ENCODE assay signal across 8 cellular contexts in genomic region chr16:20740007-20740883, GRCh38. TPM values are rescaled to one million over a fixed set of nuclear protein-coding genes. Genes with fewer than 3 reads are reported as not detected.
DNase-seq lines count a peak whose midpoint lies in the region; ATAC-seq and TF ChIP-seq lines count a peak whose summit lies in the region.

No MANE protein-coding gene starts in this region.

- DNase-seq in AG10803 (ENCODE audit: low read depth) (peak; percentile 3), H9 (no peak), WERI-Rb-1 (no peak), fibroblast of the aortic adventitia (ENCODE audit: low read depth) (peak; percentile 5), psoas muscle (no peak), superior temporal gyrus (ENCODE audit: extremely low spot score) (no peak), NCI-H2227 (lab: John Stamatoyannopoulos, UW; ENCODE audit: unreplicated experiment) (no peak), NCI-H226 (no peak)

- no CpG with 5 or more reads among the region's 11 CpGs for WGBS in H9 (ENCODE audit: extremely low coverage, insufficient read length, low lambda C conversion rate)
- 34 to 47% (median 35%) methylated on average over 11 of the region's 11 CpGs for WGBS in psoas muscle, 3 donors

- H3K9me3 ChIP-seq in H9 (ENCODE audit: control insufficient read depth, low read depth, low read length), result no peaks in the 10 kb centered on the region
- peaks cover 3% of the 10 kb centered on the region for H3K9me3 ChIP-seq in WERI-Rb-1 (ENCODE audit: severe bottlenecking)
- H3K9me3 ChIP-seq in psoas muscle, result no peaks in the 10 kb centered on the region

- H3K4me3 ChIP-seq in AG10803 (ENCODE audit: low read length) (peak overlapping the region; percentile 100), WERI-Rb-1 (ENCODE audit: low read depth, low read length) (peak overlapping the region; percentile 76), fibroblast of the aortic adventitia (ENCODE audit: low read depth, low read length) (peak overlapping the region; percentile 100), psoas muscle (peak overlapping the region; percentile 95)

- H2AK5ac ChIP-seq in H9 (ENCODE audit: insufficient read length, low read length), result no peak overlapping the region

- H3K27me3 ChIP-seq in H9 (ENCODE audit: insufficient read depth, low read length), result no peaks in the 10 kb centered on the region
- H3K27me3 ChIP-seq in WERI-Rb-1 (ENCODE audit: insufficient read depth, low read depth, severe bottlenecking), result no peaks in the 10 kb centered on the region
- no peaks in the 10 kb centered on the region for H3K27me3 ChIP-seq in psoas muscle (ENCODE audit: insufficient read depth in 3 of 3, low read length in 2 of 3)

- H4K8ac ChIP-seq in H9 (replicated peaks; ENCODE audit: insufficient read length, low read depth, low read length), result no peak overlapping the region

- peaks cover 7 to 8% of the 10 kb centered on the region in 2 experiments for H3K4me1 Mint-ChIP-seq in H9

- H3K18ac ChIP-seq in H9 (ENCODE audit: insufficient read length, low read depth, low read length), result no peak overlapping the region

- H3K27ac ChIP-seq in H9 (ENCODE audit: insufficient read length, low read depth, low read length) (no peak overlapping the region), WERI-Rb-1 (peak overlapping the region; percentile 91; the same call in 1 of the 2 replicates), psoas muscle (peak overlapping the region; percentile 98)

- intact Hi-C loops in psoas muscle (cut with DNase I), result loop anchor here in 1 of 2 donors (5.0 kb wide), 1 partner anchor 67 kb away; the partner anchor contains the start of genes ERI2 and REXO5

- H3K79me2 ChIP-seq in H9 (ENCODE audit: insufficient read depth, low read length), result peaks cover 9% of the 10 kb centered on the region; the same call in 1 of the 2 replicates

- H2AFZ ChIP-seq in H9 (ENCODE audit: low read length), result no peak overlapping the region

- H3K4ac ChIP-seq in H9 (ENCODE audit: low read depth, low read length), result no peak overlapping the region

- no peaks in the 10 kb centered on the region; the same call in 1 of the 2 replicates for H3K27me3 Mint-ChIP-seq in H9 (ENCODE audit: low read depth)

- TF ChIP-seq CTCF in AG10803 (conservative IDR thresholded peaks at IDR 0.05; ENCODE audit: low read length), result peak; percentile 42
- TF ChIP-seq CTCF in H9 (conservative IDR thresholded peaks at IDR 0.05), result peak; percentile 46; the same call in 2 of the 3 replicates
- 0 out of 2 replicates have a peak, but pooled peaks have one; percentile 12 for TF ChIP-seq CTCF in WERI-Rb-1 (IDR thresholded peaks at IDR 0.05; ENCODE audit: low read depth, low read length)
- peak; percentile 51 for TF ChIP-seq CTCF in fibroblast of the aortic adventitia (IDR thresholded peaks at IDR 0.05; ENCODE audit: insufficient read depth, low read length)
- peak; percentile 22 for TF ChIP-seq CTCF in psoas muscle (IDR thresholded peaks at IDR 0.05)

- H3K36me3 Mint-ChIP-seq in H9 (ENCODE audit: insufficient read depth in 1 of 3, low read depth in 3 of 3), result peaks cover 17 to 35% (median 29%) of the 10 kb centered on the region in 3 experiments; a peak in 6 of 7 replicates

- no peaks in the 10 kb centered on the region; the same call in 1 of the 2 replicates for H3K4me1 ChIP-seq in H9 (ENCODE audit: insufficient read depth, low read length)
- H3K4me1 ChIP-seq in psoas muscle, result peaks cover 15% of the 10 kb centered on the region

- H4K20me1 ChIP-seq in H9 (ENCODE audit: control insufficient read depth, insufficient read depth, insufficient read length), result no peaks in the 10 kb centered on the region

- H3K9ac ChIP-seq in H9 (ENCODE audit: extremely low read depth, insufficient read length, low read length), result peak overlapping the region; percentile 80

- peak overlapping the region; percentile 96 to 97 for H3K4me3 Mint-ChIP-seq in H9

- H3K23me2 ChIP-seq in H9 (ENCODE audit: insufficient read length, low read depth, low read length, poor library complexity, severe bottlenecking), result peaks cover 5% of the 10 kb centered on the region

- no peak overlapping the region for H2BK12ac ChIP-seq in H9 (ENCODE audit: insufficient read length, low read depth, low read length)

- no peak overlapping the region for H2BK5ac ChIP-seq in H9 (ENCODE audit: insufficient read length, low read length)

- no peaks in the 10 kb centered on the region for H3K79me1 ChIP-seq in H9 (ENCODE audit: insufficient read depth, low read depth, low read length, poor library complexity, severe bottlenecking)

- peaks cover 6 to 7% of the 10 kb centered on the region in 2 experiments; a peak in 4 of 5 replicates for H3K9me3 Mint-ChIP-seq in H9

- H2BK15ac ChIP-seq in H9 (ENCODE audit: low read depth, low read length), result no peak overlapping the region

- H3K23ac ChIP-seq in H9 (ENCODE audit: insufficient read length, low read depth, low read length), result no peak overlapping the region

- peak overlapping the region; percentile 65 for H3K4me2 ChIP-seq in H9 (ENCODE audit: insufficient read depth, insufficient read length, low read length)

- H3K27ac Mint-ChIP-seq in H9, result no peak overlapping the region; a peak in 1 of 7 replicates

- H2BK120ac ChIP-seq in H9 (ENCODE audit: low read depth, low read length, poor library complexity, severe bottlenecking), result no peak overlapping the region

- no peak overlapping the region for H4K91ac ChIP-seq in H9 (ENCODE audit: insufficient read length, low read depth, low read length)

- H4K5ac ChIP-seq in H9 (ENCODE audit: insufficient read length, low read depth, low read length), result no peak overlapping the region

- H3K36me3 ChIP-seq in WERI-Rb-1 (peaks cover 39% of the 10 kb centered on the region), psoas muscle (ENCODE audit: insufficient read depth in 1 of 2, low read depth in 1 of 2) (peaks cover 13 to 44% of the 10 kb centered on the region in 2 donors)

- H3T11ph ChIP-seq in H9 (ENCODE audit: low read length), result no peak overlapping the region

- no peak overlapping the region for H3K14ac ChIP-seq in H9 (ENCODE audit: insufficient read depth, low read length)

- peak in 2 of 4 donors; percentile 32 to 35 for ATAC-seq in psoas muscle

- H3K56ac ChIP-seq in H9 (ENCODE audit: insufficient read length, low read depth, low read length), result no peak overlapping the region

- H2BK20ac ChIP-seq in H9 (ENCODE audit: low read depth, low read length, poor library complexity, severe bottlenecking), result no peak overlapping the region

RNA-seq across cellular contexts. Expression of gene THUMPD1, which starts 1.4 kb away (rescaled TPM):
- total RNA-seq in H9 (2021), result 48.8 and 51.3 TPM in 2 replicates
- 17.3 and 58.2 TPM in 2 replicates for total RNA-seq in fibroblast of the aortic adventitia (ENCODE audit: low replicate concordance)
- total RNA-seq in psoas muscle, result 10 to 100 TPM; 15.2 to 29.5 (median 23.4) TPM
- 10 to 100 TPM; 13.0 to 20.5 (median 14.9) TPM for polyA plus RNA-seq in psoas muscle

RNA-seq across cellular contexts. Expression of gene ACSM3, which starts 23.6 kb away (rescaled TPM):
- total RNA-seq in H9 (2021) (3.1 and 4.0 TPM in 2 replicates), fibroblast of the aortic adventitia (ENCODE audit: low replicate concordance) (0.27 and 0.65 TPM in 2 replicates), psoas muscle (1 to 10 TPM in 2 of 4 donors, under 1 TPM in 2; 0.34 to 6.5 (median 2.4) TPM)
- polyA plus RNA-seq in psoas muscle, result under 1 TPM; 0.13 to 0.86 (median 0.56) TPM

RNA-seq across cellular contexts. Expression of gene ACSM1, which starts 42.8 kb away (rescaled TPM):
- total RNA-seq in H9 (2021), result 0.81 and 0.83 TPM in 2 replicates
- total RNA-seq in fibroblast of the aortic adventitia (ENCODE audit: low replicate concordance), result not detected in 2 replicates
- under 1 TPM in 2 of 4 donors, not detected in 2; 0.15 to 0.48 TPM for total RNA-seq in psoas muscle
- under 1 TPM in 1 of 3 donors, not detected in 2; 0.29 TPM for polyA plus RNA-seq in psoas muscle

Comparison
In these comparisons a context has a peak if more than half of its experiments do, and no peak if none do; other contexts are left out.
1. DNase-seq: peak in AG10803 (single experiment) and fibroblast of the aortic adventitia (single experiment); none in H9 (single experiment), WERI-Rb-1 (single experiment), psoas muscle (0 of 2), superior temporal gyrus (single experiment), NCI-H2227 (single experiment) and NCI-H226 (single experiment).
2. Peak in every context shown above with its lines, with median percentiles within 50 percentile points of each other: H3K4me3 ChIP-seq and CTCF ChIP-seq.